8 cellular contexts compared by ENCODE assay signal in the genomic region with DNA sequence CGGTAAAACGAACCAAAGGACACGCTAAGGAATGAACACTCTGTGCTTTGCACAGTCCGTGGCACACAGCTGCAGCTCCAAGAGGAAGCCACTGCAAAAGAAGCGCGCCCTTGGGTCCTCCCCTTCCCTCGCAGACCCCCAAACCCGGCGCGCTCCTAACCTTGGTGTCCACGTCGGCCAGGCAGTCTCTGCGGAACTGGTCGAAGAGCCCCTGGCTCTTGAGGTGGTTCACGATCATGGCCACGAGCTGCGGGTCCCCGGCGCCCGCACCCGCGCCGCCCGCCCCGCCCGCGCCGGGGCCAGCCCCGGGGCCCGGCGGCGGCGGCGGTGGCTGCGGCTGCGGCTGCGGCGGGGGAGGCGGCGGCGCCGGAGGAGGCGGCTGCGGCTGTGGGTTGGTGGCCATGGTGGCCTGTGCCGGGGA. TPM values are rescaled to one million over a fixed set of nuclear protein-coding genes. Genes with fewer than 3 reads are reported as not detected.
DNase-seq lines count a peak whose midpoint lies in the region; ATAC-seq and TF ChIP-seq lines count a peak whose summit lies in the region.

No MANE protein-coding gene starts in this region.

- H3K4me3 ChIP-seq in GM12864 (ENCODE audit: low read depth, low read length) (peak overlapping the region; percentile 96), iPS-20b (ENCODE audit: low read length) (peak overlapping the region; percentile 99)

- H3K4me1 Mint-ChIP-seq in activated naive CD8-positive, alpha-beta T cell treated with anti-CD3 and anti-CD28 coated beads, Interleukin-2, amount 10 ng/mL, durations not matched to agents 7 days and 5 days = peaks cover 21% of the 10 kb centered on the region

- no peaks in the 10 kb centered on the region for H3K27me3 ChIP-seq in iPS-20b (ENCODE audit: insufficient read depth, low read length)

- H3K9ac ChIP-seq in iPS-20b (ENCODE audit: low read depth, low read length) = peak overlapping the region; percentile 94

- DNase-seq in GM12864 (ENCODE audit: low read depth) (no peak), Kasumi-1 (lab: John Stamatoyannopoulos, UW) (peak; percentile 16 to 39), NCI-H510A (lab: John Stamatoyannopoulos, UW) (no peak), mucosa of gallbladder (ENCODE audit: low spot score) (no peak)
- DNase-seq in activated naive CD8-positive, alpha-beta T cell treated with anti-CD3 and anti-CD28 coated beads, Interleukin-2, amount 10 ng/mL, durations not matched to agents 7 days and 5 days = no peak
- DNase-seq in stimulated activated CD8-positive, alpha-beta memory T cell treated with anti-CD3 and anti-CD28 coated beads, Interleukin-15, amount 100 ng/mL, for 1 hour (ENCODE audit: low read depth) = peak; percentile 2

- no peaks in the 10 kb centered on the region for H3K9me3 ChIP-seq in iPS-20b (ENCODE audit: insufficient read depth, low read depth, low read length)

- peak overlapping the region; percentile 96 for H3K27ac Mint-ChIP-seq in activated naive CD8-positive, alpha-beta T cell treated with anti-CD3 and anti-CD28 coated beads, Interleukin-2, amount 10 ng/mL, durations not matched to agents 7 days and 5 days

- peaks cover 6% of the 10 kb centered on the region; the same call in 1 of the 2 replicates for H3K4me1 ChIP-seq in iPS-20b (ENCODE audit: insufficient read depth, low read length)

- TF ChIP-seq CTCF in GM12864 (IDR thresholded peaks at IDR 0.05; ENCODE audit: low read depth, low read length, missing control alignments) = no peak

- H3K4me3 Mint-ChIP-seq in activated naive CD8-positive, alpha-beta T cell treated with anti-CD3 and anti-CD28 coated beads, Interleukin-2, amount 10 ng/mL, durations not matched to agents 7 days and 5 days = peak overlapping the region; percentile 96

- no peaks in the 10 kb centered on the region for H3K9me3 Mint-ChIP-seq in activated naive CD8-positive, alpha-beta T cell treated with anti-CD3 and anti-CD28 coated beads, Interleukin-2, amount 10 ng/mL, durations not matched to agents 7 days and 5 days

- H3K27ac ChIP-seq in iPS-20b (ENCODE audit: low read length) = no peak overlapping the region

- peak; percentile 57 for ATAC-seq in GM21717 (IDR thresholded peaks at IDR 0.05; ENCODE audit: unreplicated experiment)
- ATAC-seq in activated naive CD8-positive, alpha-beta T cell treated with anti-CD3 and anti-CD28 coated beads, Interleukin-2, amount 10 ng/mL, durations not matched to agents 7 days and 5 days (ENCODE audit: low read depth) = peak; percentile 35

- POLR2A ChIA-PET in activated naive CD8-positive, alpha-beta T cell treated with anti-CD3 and anti-CD28 coated beads, Interleukin-2, amount 10 ng/mL, durations not matched to agents 7 days and 5 days (lab: Charles Lee) = interaction anchor here (1.0 kb wide), 1 partner anchor 1782 kb away, joined by 3 read pairs; no protein-coding TSS in a partner anchor

- peaks cover 11% of the 10 kb centered on the region for H3K36me3 Mint-ChIP-seq in activated naive CD8-positive, alpha-beta T cell treated with anti-CD3 and anti-CD28 coated beads, Interleukin-2, amount 10 ng/mL, durations not matched to agents 7 days and 5 days

- H3K36me3 ChIP-seq in iPS-20b (ENCODE audit: insufficient read depth, low read depth, low read length) = no peaks in the 10 kb centered on the region

- no peaks in the 10 kb centered on the region for H3K27me3 Mint-ChIP-seq in activated naive CD8-positive, alpha-beta T cell treated with anti-CD3 and anti-CD28 coated beads, Interleukin-2, amount 10 ng/mL, durations not matched to agents 7 days and 5 days

RNA-seq across cellular contexts. Expression of a gene that starts 0.3 kb away (rescaled TPM):
- total RNA-seq in activated naive CD8-positive, alpha-beta T cell treated with anti-CD3 and anti-CD28 coated beads, Interleukin-2, amount 10 ng/mL, durations not matched to agents 7 days and 5 days = 10 to 100 TPM; 50.6 to 52.5 TPM
- 36.1 TPM for total RNA-seq in mucosa of gallbladder

Comparison
In these comparisons a context has a peak if more than half of its experiments do, and no peak if none do; other contexts are left out.
1. DNase-seq: peak in Kasumi-1 (2 of 2) and stimulated activated CD8-positive, alpha-beta memory T cell treated with anti-CD3 and anti-CD28 coated beads, Interleukin-15, amount 100 ng/mL, for 1 hour (single experiment); none in GM12864 (single experiment), activated naive CD8-positive, alpha-beta T cell treated with anti-CD3 and anti-CD28 coated beads, Interleukin-2, amount 10 ng/mL, durations not matched to agents 7 days and 5 days (single experiment), NCI-H510A (single experiment) and mucosa of gallbladder (single experiment).